In the genomic region with DNA sequence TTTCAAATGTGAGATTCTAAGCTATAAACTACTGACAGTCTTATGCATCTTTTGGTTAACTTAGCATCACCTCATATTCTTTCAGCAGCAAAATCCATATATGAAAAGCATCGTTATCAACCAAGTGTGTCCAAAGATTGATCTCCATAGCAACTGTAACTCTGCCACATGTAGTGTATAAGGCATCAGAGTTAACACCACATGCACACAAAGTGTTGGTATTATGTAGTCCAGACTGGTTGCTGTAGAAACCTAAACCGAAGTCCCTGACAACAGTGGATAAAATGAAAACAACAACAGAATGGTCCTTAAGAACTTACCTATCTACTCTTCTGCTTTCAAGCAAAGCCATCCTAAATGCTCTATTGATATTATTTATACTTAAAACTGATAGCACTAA, we compare ENCODE assay signal across 1 cellular context.
TF ChIP-seq lines count a peak whose summit lies in the region.

No MANE protein-coding gene starts in this region.

TF ChIP-seq in GM12878, 131 proteins besides CTCF, POLR2A, EP300 and RAD21:
- TF ChIP-seq TCF3 (IDR thresholded peaks at IDR 0.05; ENCODE audit: borderline replicate concordance, insufficient read depth, low read depth, low read length) = no peak
- no peak for TF ChIP-seq RBBP5 (conservative IDR thresholded peaks at IDR 0.05)
- TF ChIP-seq, protein P1, sequence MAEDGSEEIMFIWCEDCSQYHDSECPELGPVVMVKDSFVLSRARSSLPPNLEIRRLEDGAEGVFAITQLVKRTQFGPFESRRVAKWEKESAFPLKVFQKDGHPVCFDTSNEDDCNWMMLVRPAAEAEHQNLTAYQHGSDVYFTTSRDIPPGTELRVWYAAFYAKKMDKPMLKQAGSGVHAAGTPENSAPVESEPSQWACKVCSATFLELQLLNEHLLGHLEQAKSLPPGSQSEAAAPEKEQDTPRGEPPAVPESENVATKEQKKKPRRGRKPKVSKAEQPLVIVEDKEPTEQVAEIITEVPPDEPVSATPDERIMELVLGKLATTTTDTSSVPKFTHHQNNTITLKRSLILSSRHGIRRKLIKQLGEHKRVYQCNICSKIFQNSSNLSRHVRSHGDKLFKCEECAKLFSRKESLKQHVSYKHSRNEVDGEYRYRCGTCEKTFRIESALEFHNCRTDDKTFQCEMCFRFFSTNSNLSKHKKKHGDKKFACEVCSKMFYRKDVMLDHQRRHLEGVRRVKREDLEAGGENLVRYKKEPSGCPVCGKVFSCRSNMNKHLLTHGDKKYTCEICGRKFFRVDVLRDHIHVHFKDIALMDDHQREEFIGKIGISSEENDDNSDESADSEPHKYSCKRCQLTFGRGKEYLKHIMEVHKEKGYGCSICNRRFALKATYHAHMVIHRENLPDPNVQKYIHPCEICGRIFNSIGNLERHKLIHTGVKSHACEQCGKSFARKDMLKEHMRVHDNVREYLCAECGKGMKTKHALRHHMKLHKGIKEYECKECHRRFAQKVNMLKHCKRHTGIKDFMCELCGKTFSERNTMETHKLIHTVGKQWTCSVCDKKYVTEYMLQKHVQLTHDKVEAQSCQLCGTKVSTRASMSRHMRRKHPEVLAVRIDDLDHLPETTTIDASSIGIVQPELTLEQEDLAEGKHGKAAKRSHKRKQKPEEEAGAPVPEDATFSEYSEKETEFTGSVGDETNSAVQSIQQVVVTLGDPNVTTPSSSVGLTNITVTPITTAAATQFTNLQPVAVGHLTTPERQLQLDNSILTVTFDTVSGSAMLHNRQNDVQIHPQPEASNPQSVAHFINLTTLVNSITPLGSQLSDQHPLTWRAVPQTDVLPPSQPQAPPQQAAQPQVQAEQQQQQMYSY (CRISPR knock-in tag; IDR thresholded peaks at IDR 0.05) = no peak
- TF ChIP-seq, protein P2, sequence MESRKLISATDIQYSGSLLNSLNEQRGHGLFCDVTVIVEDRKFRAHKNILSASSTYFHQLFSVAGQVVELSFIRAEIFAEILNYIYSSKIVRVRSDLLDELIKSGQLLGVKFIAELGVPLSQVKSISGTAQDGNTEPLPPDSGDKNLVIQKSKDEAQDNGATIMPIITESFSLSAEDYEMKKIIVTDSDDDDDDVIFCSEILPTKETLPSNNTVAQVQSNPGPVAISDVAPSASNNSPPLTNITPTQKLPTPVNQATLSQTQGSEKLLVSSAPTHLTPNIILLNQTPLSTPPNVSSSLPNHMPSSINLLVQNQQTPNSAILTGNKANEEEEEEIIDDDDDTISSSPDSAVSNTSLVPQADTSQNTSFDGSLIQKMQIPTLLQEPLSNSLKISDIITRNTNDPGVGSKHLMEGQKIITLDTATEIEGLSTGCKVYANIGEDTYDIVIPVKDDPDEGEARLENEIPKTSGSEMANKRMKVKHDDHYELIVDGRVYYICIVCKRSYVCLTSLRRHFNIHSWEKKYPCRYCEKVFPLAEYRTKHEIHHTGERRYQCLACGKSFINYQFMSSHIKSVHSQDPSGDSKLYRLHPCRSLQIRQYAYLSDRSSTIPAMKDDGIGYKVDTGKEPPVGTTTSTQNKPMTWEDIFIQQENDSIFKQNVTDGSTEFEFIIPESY (IDR thresholded peaks at IDR 0.05) = no peak
- no peak for TF ChIP-seq SMAD1 (IDR thresholded peaks at IDR 0.05; ENCODE audit: low read depth, partially characterized antibody)
- TF ChIP-seq MTA2 (IDR thresholded peaks at IDR 0.05; ENCODE audit: low read depth) = no peak
- no peak for TF ChIP-seq RFX5 (IDR thresholded peaks at IDR 0.05; ENCODE audit: low read depth, low read length)
- TF ChIP-seq NRF1 (conservative IDR thresholded peaks at IDR 0.05; ENCODE audit: low read depth, low read length) = no peak
- no peak for TF ChIP-seq JUND (IDR thresholded peaks at IDR 0.05; ENCODE audit: low read depth, low read length)
- TF ChIP-seq KDM1A (IDR thresholded peaks at IDR 0.05; ENCODE audit: borderline replicate concordance) = no peak
